ENCODE assay signal across 16 cellular contexts in the genomic region with DNA sequence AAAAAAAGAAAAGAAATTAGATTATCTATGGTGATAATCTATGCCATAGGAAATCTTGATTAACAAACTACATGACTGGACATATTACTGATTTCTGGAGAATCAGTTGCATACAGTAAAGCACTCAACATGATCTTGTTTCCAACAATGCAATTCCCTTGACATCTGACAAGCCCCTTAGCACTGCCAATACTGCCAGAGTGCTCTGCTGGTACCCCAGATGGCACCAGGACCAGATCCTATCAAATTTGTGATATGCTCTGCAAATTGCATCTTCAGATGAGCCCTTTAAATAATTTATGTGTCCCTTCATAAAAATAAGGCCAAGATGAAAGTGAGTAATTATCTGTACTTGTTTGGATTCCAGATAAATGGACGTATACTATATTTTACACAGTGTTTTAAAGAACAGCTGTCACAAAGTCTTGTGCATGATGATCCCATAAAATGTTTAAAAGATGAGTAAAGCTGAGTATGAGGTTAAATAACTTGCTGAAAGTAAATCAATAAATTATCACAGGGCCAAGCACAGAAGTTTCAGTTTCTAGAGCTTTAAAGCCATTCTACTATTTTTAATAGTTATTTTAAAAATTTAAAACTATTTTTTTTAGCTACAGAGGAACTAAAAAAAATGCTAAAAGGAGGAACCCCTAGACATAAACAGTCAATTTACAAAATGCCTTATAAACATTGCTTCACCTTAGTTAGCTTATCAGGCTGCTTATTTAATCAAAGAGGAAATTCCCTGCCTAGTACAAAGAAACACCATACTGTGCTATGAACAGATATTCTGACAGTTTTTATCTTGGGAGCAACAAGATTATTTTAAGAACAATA. TPM values are rescaled to one million over a fixed set of nuclear protein-coding genes. Genes with fewer than 3 reads are reported as not detected.
DNase-seq lines count a peak whose midpoint lies in the region; ATAC-seq and TF ChIP-seq lines count a peak whose summit lies in the region.
"Had no signal": no experiment of that assay in that cellular context is flagged by ENCODE, and none has a peak within 500 bp of the region (broad histone marks: within the 10 kb centered on the region; RNA-seq: fewer than 3 reads in every experiment).

No MANE protein-coding gene starts in this region.

- TF ChIP-seq CTCF in heart right ventricle (IDR thresholded peaks at IDR 0.05), result no peak
- TF ChIP-seq CTCF in fibroblast of the aortic adventitia (IDR thresholded peaks at IDR 0.05; ENCODE audit: insufficient read depth, low read length), result no peak

- DNase-seq in heart right ventricle, result no peak
- DNase-seq in Right ventricle myocardium inferior (ENCODE audit: missing footprints), result no peak
- peak; percentile 62 for DNase-seq in NCI-H69 (lab: John Stamatoyannopoulos, UW)
- peak; percentile 7 for DNase-seq in fibroblast of the aortic adventitia (ENCODE audit: low read depth)
- no peak for DNase-seq in stimulated activated naive B cell treated with anti-CD40 and anti-IgM and Interleukin-4, amounts not matched to agents 10 μg/mL and 1 μg/mL and 100 μg/mL, for 72 hours
- no peak for DNase-seq in stimulated activated CD4-positive, alpha-beta T cell treated with anti-CD3 and anti-CD28 coated beads, Interleukin-4, amount 100 ng/mL, for 1 hour
- no peak for DNase-seq in NCI-H187 (lab: John Stamatoyannopoulos, UW)
- DNase-seq: activated naive CD4-positive, alpha-beta T cell; Calu3; effector CD4-positive, alpha-beta T cell; NCI-H1105 treated with DMSO at 0.1 percent for 48 hours; NCI-H510A; nephron progenitor cell; stimulated activated CD4-positive, alpha-beta T cell treated with anti-CD3 and anti-CD28 coated beads, Interleukin-2, amount 100 ng/mL, for 48 hours had no signal

- H3K4me1 ChIP-seq in heart right ventricle, result peaks cover 0 to 72% (median 29%) of the 10 kb centered on the region in 9 donors

- peak in 5 of 8 donors; percentile 33 to 51 (median 38) for ATAC-seq in heart right ventricle
- no peak for ATAC-seq in Right ventricle myocardium inferior
- ATAC-seq in stimulated activated naive B cell treated with anti-CD40 and anti-IgM and Interleukin-4, amounts not matched to agents 10 μg/mL and 1 μg/mL and 100 μg/mL, for 72 hours (replicated peaks), result no peak
- no peak for ATAC-seq in HG02938 (IDR thresholded peaks at IDR 0.05; ENCODE audit: unreplicated experiment)
- ATAC-seq: Panc1 had no signal

- H3K4me3 Mint-ChIP-seq in stimulated activated naive B cell treated with anti-CD40 and anti-IgM and Interleukin-4, amounts not matched to agents 10 μg/mL and 1 μg/mL and 100 μg/mL, for 72 hours, result no peak overlapping the region
- H3K4me3 Mint-ChIP-seq: nephron progenitor cell had no signal

- no peaks in the 10 kb centered on the region for H3K27me3 ChIP-seq in heart right ventricle

- no peaks in the 10 kb centered on the region for H3K9me3 ChIP-seq in heart right ventricle

- peak overlapping the region; percentile 25 for H3K27ac Mint-ChIP-seq in stimulated activated naive B cell treated with anti-CD40 and anti-IgM and Interleukin-4, amounts not matched to agents 10 μg/mL and 1 μg/mL and 100 μg/mL, for 72 hours
- H3K27ac Mint-ChIP-seq: nephron progenitor cell had no signal

- intact Hi-C loops in heart right ventricle (cut with DNase I) (no loop called here), Right ventricle myocardium inferior (cut with DNase I) (no loop called here)

- H3K9me3 Mint-ChIP-seq in stimulated activated naive B cell treated with anti-CD40 and anti-IgM and Interleukin-4, amounts not matched to agents 10 μg/mL and 1 μg/mL and 100 μg/mL, for 72 hours, result no peaks in the 10 kb centered on the region

- H3K36me3 ChIP-seq in heart right ventricle, result no peaks in the 10 kb centered on the region

- H3K4me3 ChIP-seq in heart right ventricle (no peak overlapping the region), fibroblast of the aortic adventitia (ENCODE audit: low read depth, low read length) (no peak overlapping the region)

- peaks cover 4 to 11% of the 10 kb centered on the region in 2 donors for H3K36me3 Mint-ChIP-seq in stimulated activated naive B cell treated with anti-CD40 and anti-IgM and Interleukin-4, amounts not matched to agents 10 μg/mL and 1 μg/mL and 100 μg/mL, for 72 hours

- peaks cover 22 to 63% of the 10 kb centered on the region in 2 donors for H3K4me1 Mint-ChIP-seq in stimulated activated naive B cell treated with anti-CD40 and anti-IgM and Interleukin-4, amounts not matched to agents 10 μg/mL and 1 μg/mL and 100 μg/mL, for 72 hours

- H3K27ac ChIP-seq in heart right ventricle, result peak overlapping the region in 7 of 10 donors; percentile 19 to 69 (median 37)

- WGBS in heart right ventricle, 2 donors, result 27 to 58% methylated on average over 1 of the region's 1 CpG

- no peaks in the 10 kb centered on the region for H3K27me3 Mint-ChIP-seq in stimulated activated naive B cell treated with anti-CD40 and anti-IgM and Interleukin-4, amounts not matched to agents 10 μg/mL and 1 μg/mL and 100 μg/mL, for 72 hours

RNA-seq across cellular contexts. Expression of gene NUDT3, which starts 42.2 kb away (rescaled TPM):
- total RNA-seq in heart right ventricle, result 10 to 100 TPM; 41.9 to 67.1 (median 59.0) TPM
- 10 to 100 TPM in 1 of 2 donors, 1 to 10 TPM in 1; 9.3 to 20.9 TPM for polyA plus RNA-seq in heart right ventricle
- total RNA-seq in Right ventricle myocardium inferior, result 47.6 TPM
- 24.4 and 34.6 TPM in 2 replicates for total RNA-seq in fibroblast of the aortic adventitia (ENCODE audit: low replicate concordance)

Comparison
In these comparisons a context has a peak if more than half of its experiments do, and no peak if none do; other contexts are left out.
1. ATAC-seq: peak in heart right ventricle (5 of 8); none in Right ventricle myocardium inferior (single experiment), stimulated activated naive B cell treated with anti-CD40 and anti-IgM and Interleukin-4, amounts not matched to agents 10 μg/mL and 1 μg/mL and 100 μg/mL, for 72 hours (0 of 2) and HG02938 (single experiment).
2. DNase-seq: peak in NCI-H69 (single experiment) and fibroblast of the aortic adventitia (single experiment); none in heart right ventricle (0 of 2), Right ventricle myocardium inferior (single experiment), stimulated activated naive B cell treated with anti-CD40 and anti-IgM and Interleukin-4, amounts not matched to agents 10 μg/mL and 1 μg/mL and 100 μg/mL, for 72 hours (single experiment), stimulated activated CD4-positive, alpha-beta T cell treated with anti-CD3 and anti-CD28 coated beads, Interleukin-4, amount 100 ng/mL, for 1 hour (single experiment) and NCI-H187 (0 of 2).